ENCODE assay signal across 26 cellular contexts in the genomic region with DNA sequence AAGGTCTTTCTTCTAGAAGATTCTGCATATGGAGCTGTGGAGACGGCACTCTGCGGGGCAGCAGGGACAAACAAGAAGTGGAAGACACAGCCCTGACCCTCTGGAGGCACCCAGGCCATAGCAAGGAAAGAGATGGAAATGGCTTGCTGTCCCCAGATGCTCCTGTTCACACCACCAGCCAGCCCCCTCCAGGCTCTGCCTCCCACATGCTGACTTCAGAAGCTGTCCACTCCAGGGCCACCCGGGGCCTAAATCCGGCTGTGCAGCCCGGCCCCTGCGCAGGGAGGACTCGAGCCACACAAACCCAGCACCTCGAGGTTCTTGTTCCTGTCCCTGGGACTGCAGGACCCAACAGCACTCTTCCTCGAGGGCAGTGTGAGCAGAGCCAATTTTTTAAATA. TPM values are rescaled to one million over a fixed set of nuclear protein-coding genes. Genes with fewer than 3 reads are reported as not detected.
"Had no signal": no experiment of that assay in that cellular context is flagged by ENCODE, and none has a peak within 500 bp of the region (broad histone marks: within the 10 kb centered on the region; RNA-seq: fewer than 3 reads in every experiment).

No MANE protein-coding gene starts in this region.

- ATAC-seq: natural killer cell; right lobe of liver; stimulated activated memory B cell treated with anti-CD40 and anti-IgM and Interleukin-4, amounts not matched to agents 10 μg/mL and 1 μg/mL and 100 μg/mL, for 72 hours; stimulated activated naive CD8-positive, alpha-beta T cell treated with anti-CD3 and anti-CD28 coated beads, Interleukin-15, amount 100 ng/mL, for 72 hours had no signal

- H3K27me3 ChIP-seq: neural progenitor cell, ovary, right atrium auricular region, right lobe of liver, uterus had no signal

- H3K4me2 ChIP-seq: hepatocyte, neural progenitor cell, smooth muscle cell had no signal

- H3K9me3 ChIP-seq: left ventricle myocardium inferior, ovary, right atrium auricular region, right lobe of liver, tibial nerve, uterus had no signal

- H3K9ac ChIP-seq: neural progenitor cell had no signal

- H3K4me3 ChIP-seq: hepatocyte, left ventricle myocardium inferior, lung, neural progenitor cell, ovary, right atrium auricular region, right lobe of liver, smooth muscle cell, tibial nerve, uterus had no signal

- H2AFZ ChIP-seq: hepatocyte, neural progenitor cell had no signal

- H3K4me1 ChIP-seq: right atrium auricular region, right lobe of liver, tibial nerve, uterus had no signal

- H3K27ac ChIP-seq: hepatocyte, left ventricle myocardium inferior, neural progenitor cell, ovary, right atrium auricular region, right lobe of liver, tibial nerve, uterus had no signal

- DNase-seq: islet precursor cell; left ventricle myocardium inferior; naive B cell; natural killer cell; nephron progenitor cell; ovary; right lobe of liver; stimulated activated CD4-positive, alpha-beta T cell treated with anti-CD3 and anti-CD28 coated beads, Interleukin-1b, Interleukin-23, amount 100 ng/mL, for 48 hours; stimulated activated CD4-positive, alpha-beta T cell treated with anti-CD3 and anti-CD28 coated beads, Interleukin-2, amount 100 ng/mL, for 48 hours; stimulated activated CD4-positive, alpha-beta T cell treated with anti-CD3 and anti-CD28 coated beads, Interleukin-4, amount 100 ng/mL, for 4 hours; stimulated activated CD8-positive, alpha-beta memory T cell treated with anti-CD3 and anti-CD28 coated beads, Interleukin-4, amount 100 ng/mL, for 48 hours; stimulated activated naive CD4-positive, alpha-beta T cell treated with Interleukin-2 at 50 U/mL for 16 hours; stimulated activated naive CD8-positive, alpha-beta T cell treated with anti-CD3 and anti-CD28 coated beads, Interleukin-15, amount 100 ng/mL, for 72 hours; uterus had no signal

- H3K36me3 ChIP-seq: left ventricle myocardium inferior, neural progenitor cell, ovary, right atrium auricular region, right lobe of liver, tibial nerve, uterus had no signal

RNA-seq across cellular contexts. Expression of a gene that starts 16.6 kb away (rescaled TPM):
- total RNA-seq: hepatocyte, kidney epithelial cell, left ventricle myocardium inferior, lower leg skin, omental fat pad, pulmonary artery endothelial cell, renal cortical epithelial cell, right atrium auricular region, right lobe of liver, smooth muscle cell, tibial nerve had no signal
